Comparison of ENCODE assay signal across 7 cellular contexts in genomic region chr1:1780598-1781525, GRCh38. TPM values are rescaled to one million over a fixed set of nuclear protein-coding genes. Genes with fewer than 3 reads are reported as not detected.
A peak's percentile ranks its signal among the peaks of the same experiment; 100 is the strongest.
DNase-seq lines count a peak whose midpoint lies in the region; ATAC-seq and TF ChIP-seq lines count a peak whose summit lies in the region.

No MANE protein-coding gene starts in this region.

- no peak for TF ChIP-seq CTCF in GM23338 (conservative IDR thresholded peaks at IDR 0.05; ENCODE audit: low read depth in 2 of 2)
- TF ChIP-seq CTCF in SK-N-SH (IDR thresholded peaks at IDR 0.05): no peak
- no peak for TF ChIP-seq CTCF in esophagus muscularis mucosa (IDR thresholded peaks at IDR 0.05)
- TF ChIP-seq CTCF in spleen (IDR thresholded peaks at IDR 0.05 in 8 of 11, conservative IDR thresholded peaks at IDR 0.05 in 3 of 11): peak in 1 of 11 experiments; percentile 3

- CTCF ChIA-PET in SK-N-SH (lab: Yijun Ruan, JAX): interaction anchor here (5.6 kb wide), 1 partner anchor 126 kb away, joined by 54 read pairs; no protein-coding TSS in a partner anchor

- H3K9ac ChIP-seq in SK-N-SH: no peak overlapping the region

- no peak for DNase-seq in GM23338 (ENCODE audit: low spot score)
- peak; percentile 78 for DNase-seq in SK-N-SH
- DNase-seq in esophagus muscularis mucosa (ENCODE audit: extremely low spot score): no peak
- DNase-seq in spleen: peak; percentile 82
- DNase-seq in amygdala (lab: John Stamatoyannopoulos, UW): no peak
- no peak for DNase-seq in NOMO-1 treated with DMSO at 0.1 percent for 48 hours (lab: John Stamatoyannopoulos, UW; ENCODE audit: unreplicated experiment)

- H3K36me3 ChIP-seq in GM23338 (ENCODE audit: insufficient read depth): peaks cover 6% of the 10 kb centered on the region; the same call in 1 of the 2 replicates
- peaks cover 6 to 15% of the 10 kb centered on the region in 2 experiments for H3K36me3 ChIP-seq in SK-N-SH (replicated peaks in 1 of 2; ENCODE audit: control insufficient read depth in 1 of 2, insufficient read depth in 2 of 2, low read length in 1 of 2)
- peaks cover 11 to 17% (median 14%) of the 10 kb centered on the region in 4 donors for H3K36me3 ChIP-seq in esophagus muscularis mucosa
- peaks cover 0 to 21% (median 13%) of the 10 kb centered on the region in 6 donors for H3K36me3 ChIP-seq in spleen

- H3K79me2 ChIP-seq in GM23338 (replicated peaks; ENCODE audit: insufficient read depth) (peaks cover 21% of the 10 kb centered on the region), SK-N-SH (ENCODE audit: insufficient read depth) (peaks cover 29% of the 10 kb centered on the region)

- H3K27me3 ChIP-seq in GM23338 (ENCODE audit: insufficient read depth): no peaks in the 10 kb centered on the region
- no peaks in the 10 kb centered on the region for H3K27me3 ChIP-seq in SK-N-SH (ENCODE audit: insufficient read depth)
- H3K27me3 ChIP-seq in esophagus muscularis mucosa: no peaks in the 10 kb centered on the region
- no peaks in the 10 kb centered on the region for H3K27me3 ChIP-seq in spleen (replicated peaks in 1 of 7)

- 71% methylated on average over 5 of the region's 7 CpGs for WGBS in SK-N-SH (ENCODE audit: low lambda C conversion rate)
- WGBS in esophagus muscularis mucosa: 68% methylated on average over 6 of the region's 7 CpGs
- WGBS in spleen, 5 donors: 44 to 75% (median 62%) methylated on average over 4 to 7 of the region's 7 CpGs

- H3K27ac Mint-ChIP-seq in GM23338: peak overlapping the region; percentile 94

- H3K4me3 ChIP-seq in GM23338 (peak overlapping the region; percentile 89; the same call in 1 of the 2 replicates), SK-N-SH (ENCODE audit: low read depth in 2 of 2, low read length in 1 of 2) (no peak overlapping the region), esophagus muscularis mucosa (no peak overlapping the region), spleen (peak overlapping the region in 5 of 8 donors; percentile 64 to 97 (median 96))

- POLR2A ChIA-PET in SK-N-SH (lab: Yijun Ruan, JAX): no interaction called here

- H3K9me2 ChIP-seq in GM23338 (ENCODE audit: insufficient read depth): no peaks in the 10 kb centered on the region
- H3K9me2 ChIP-seq in SK-N-SH: no peaks in the 10 kb centered on the region

- H4K20me1 ChIP-seq in GM23338 (replicated peaks; ENCODE audit: insufficient read depth) (peaks cover 15% of the 10 kb centered on the region), SK-N-SH (ENCODE audit: insufficient read depth) (peaks cover 18% of the 10 kb centered on the region)

- H3K27ac ChIP-seq in GM23338 (ENCODE audit: low read depth): peak overlapping the region; percentile 88
- peak overlapping the region in 1 of 2 experiments; percentile 78; a peak in 2 of 4 replicates for H3K27ac ChIP-seq in SK-N-SH (ENCODE audit: low read depth in 2 of 2, low read length in 1 of 2)
- peak overlapping the region; percentile 91 to 98 (median 96) for H3K27ac ChIP-seq in esophagus muscularis mucosa (replicated peaks in 1 of 4)
- peak overlapping the region; percentile 90 to 99 (median 95) for H3K27ac ChIP-seq in spleen

- ATAC-seq in GM23338 (no peak), GM18873 (IDR thresholded peaks at IDR 0.05; ENCODE audit: low FRiP score, unreplicated experiment) (no peak)

- intact Hi-C loops in esophagus muscularis mucosa (cut with DNase I): no loop called here
- intact Hi-C loops in spleen (cut with DNase I; ENCODE audit: low total_unique reads): loop anchor here (10.0 kb wide), 1 partner anchor 114 kb away; the partner anchor contains the start of gene GNB1

- peaks cover 49% of the 10 kb centered on the region for H3K4me1 Mint-ChIP-seq in GM23338

- H3K4me2 ChIP-seq in GM23338 (peak overlapping the region; percentile 95), SK-N-SH (no peak overlapping the region)

- H3K27me3 Mint-ChIP-seq in GM23338 (ENCODE audit: insufficient read depth, low read depth, poor library complexity): peaks cover 39% of the 10 kb centered on the region

- no peak overlapping the region for H2AFZ ChIP-seq in GM23338
- no peak overlapping the region for H2AFZ ChIP-seq in SK-N-SH (ENCODE audit: low read depth)

- TF ChIP-seq EP300 in SK-N-SH (IDR thresholded peaks at IDR 0.05; ENCODE audit: borderline replicate concordance in 1 of 2, low read depth in 1 of 2, low read length in 1 of 2) (peak in 1 of 2 experiments; percentile 23; a peak in 1 of 4 replicates), esophagus muscularis mucosa (IDR thresholded peaks at IDR 0.05) (no peak)

- TF ChIP-seq POLR2A in esophagus muscularis mucosa (IDR thresholded peaks at IDR 0.05; ENCODE audit: low read depth): no peak
- no peak for TF ChIP-seq POLR2A in spleen (IDR thresholded peaks at IDR 0.05)

- H3K9me3 Mint-ChIP-seq in GM23338: no peaks in the 10 kb centered on the region

- TF ChIP-seq RAD21 in SK-N-SH (IDR thresholded peaks at IDR 0.05; ENCODE audit: low read length): no peak

- peaks cover 45% of the 10 kb centered on the region for H3F3A ChIP-seq in GM23338 (replicated peaks; ENCODE audit: low read depth)
- H3F3A ChIP-seq in SK-N-SH (replicated peaks; ENCODE audit: insufficient read depth): peaks cover 34% of the 10 kb centered on the region

- H3K4me3 Mint-ChIP-seq in GM23338: peak overlapping the region; percentile 81

- H3K36me3 Mint-ChIP-seq in GM23338 (ENCODE audit: low read depth): peaks cover 22% of the 10 kb centered on the region

- H3K4me1 ChIP-seq in GM23338 (ENCODE audit: insufficient read depth): peaks cover 42% of the 10 kb centered on the region
- H3K4me1 ChIP-seq in SK-N-SH (ENCODE audit: control insufficient read depth in 1 of 2, insufficient read depth in 2 of 2, low read depth in 1 of 2, low read length in 1 of 2): peaks cover 4 to 32% of the 10 kb centered on the region in 2 experiments; a peak in 2 of 4 replicates
- peaks cover 60 to 74% (median 71%) of the 10 kb centered on the region in 4 donors for H3K4me1 ChIP-seq in esophagus muscularis mucosa
- H3K4me1 ChIP-seq in spleen: peaks cover 60 to 90% (median 74%) of the 10 kb centered on the region in 6 donors

- no peaks in the 10 kb centered on the region for H3K9me3 ChIP-seq in SK-N-SH
- no peaks in the 10 kb centered on the region for H3K9me3 ChIP-seq in esophagus muscularis mucosa
- no peaks in the 10 kb centered on the region for H3K9me3 ChIP-seq in spleen

TF ChIP-seq in GM23338, 12 proteins besides CTCF, POLR2A, EP300 and RAD21 (continues in another document):
- TF ChIP-seq EZH2 (IDR thresholded peaks at IDR 0.05; ENCODE audit: low read depth, unreplicated experiment) (no peak), JUNB (IDR thresholded peaks at IDR 0.05; ENCODE audit: unreplicated experiment) (no peak), ZNF331 (CRISPR knock-in tag; IDR thresholded peaks at IDR 0.05; ENCODE audit: low read depth) (no peak), CREB1 (CRISPR knock-in tag; IDR thresholded peaks at IDR 0.05; ENCODE audit: low read depth) (no peak), EZH2phosphoT487 (IDR thresholded peaks at IDR 0.05; ENCODE audit: unreplicated experiment) (no peak), NANOG (IDR thresholded peaks at IDR 0.05; ENCODE audit: borderline replicate concordance) (no peak), STAT1 (IDR thresholded peaks at IDR 0.05; ENCODE audit: unreplicated experiment) (no peak)
- TF ChIP-seq, protein P1, sequence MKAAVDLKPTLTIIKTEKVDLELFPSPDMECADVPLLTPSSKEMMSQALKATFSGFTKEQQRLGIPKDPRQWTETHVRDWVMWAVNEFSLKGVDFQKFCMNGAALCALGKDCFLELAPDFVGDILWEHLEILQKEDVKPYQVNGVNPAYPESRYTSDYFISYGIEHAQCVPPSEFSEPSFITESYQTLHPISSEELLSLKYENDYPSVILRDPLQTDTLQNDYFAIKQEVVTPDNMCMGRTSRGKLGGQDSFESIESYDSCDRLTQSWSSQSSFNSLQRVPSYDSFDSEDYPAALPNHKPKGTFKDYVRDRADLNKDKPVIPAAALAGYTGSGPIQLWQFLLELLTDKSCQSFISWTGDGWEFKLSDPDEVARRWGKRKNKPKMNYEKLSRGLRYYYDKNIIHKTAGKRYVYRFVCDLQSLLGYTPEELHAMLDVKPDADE (IDR thresholded peaks at IDR 0.05): no peak

TF ChIP-seq in SK-N-SH, 30 proteins besides CTCF, POLR2A, EP300 and RAD21 (continues in another document):
- no peak for TF ChIP-seq USF1 (IDR thresholded peaks at IDR 0.05; ENCODE audit: borderline replicate concordance, low read depth)
- no peak for TF ChIP-seq FOXM1 (IDR thresholded peaks at IDR 0.05; ENCODE audit: low read depth)
- no peak for TF ChIP-seq MAX (IDR thresholded peaks at IDR 0.05; ENCODE audit: low read depth)
- TF ChIP-seq TAF1 (IDR thresholded peaks at IDR 0.05; ENCODE audit: borderline replicate concordance, low read depth, low read length): no peak
- no peak for TF ChIP-seq MEF2A (IDR thresholded peaks at IDR 0.05; ENCODE audit: borderline replicate concordance, low read depth)
- 0 out of 2 replicates have a peak, but pooled peaks have one; percentile 11 for TF ChIP-seq RCOR1 (IDR thresholded peaks at IDR 0.05; ENCODE audit: low read length)
- TF ChIP-seq ELF1 (IDR thresholded peaks at IDR 0.05): no peak

RNA-seq across cellular contexts. Expression of gene NADK, which starts 2.6 kb away (rescaled TPM):
- total RNA-seq in GM23338 (2014; rRNA removed; shearing (Covaris generic)): 62.8 and 73.2 TPM in 2 replicates
- polyA plus RNA-seq in GM23338 (2016; fragmentation: Nextera tagmentation; extraction: Ambion mirVana) (45.3 and 47.2 TPM in 2 replicates), SK-N-SH (2012; rRNA removed) (66.2 and 70.4 TPM in 2 replicates), spleen (100 to 1,000 TPM in 1 of 3 donors, 10 to 100 TPM in 2; 62.6 to 155 (median 83.8) TPM)
- 31.7 and 41.3 TPM in 2 replicates for polyA plus RNA-seq in SK-N-SH (2012; cell fraction: cytosol; rRNA removed)
- 171 and 178 TPM in 2 replicates for polyA plus RNA-seq in SK-N-SH (2012; cell fraction: nucleus; rRNA removed)
- total RNA-seq in esophagus muscularis mucosa (100 to 1,000 TPM in 1 of 4 donors, 10 to 100 TPM in 3; 66.4 to 119 (median 82.7) TPM), spleen (100 to 1,000 TPM; 155 to 271 (median 207) TPM)

RNA-seq across cellular contexts. Expression of gene CDK11A, which starts 56.7 kb away (rescaled TPM):
- total RNA-seq in GM23338 (2014; rRNA removed; shearing (Covaris generic)): 19.6 and 22.8 TPM in 2 replicates
- polyA plus RNA-seq in GM23338 (2016; fragmentation: Nextera tagmentation; extraction: Ambion mirVana): 72.6 and 76.1 TPM in 2 replicates
- polyA plus RNA-seq in SK-N-SH (2012; rRNA removed): 22.0 and 24.0 TPM in 2 replicates
- 9.6 and 10.1 TPM in 2 replicates for polyA plus RNA-seq in SK-N-SH (2012; cell fraction: cytosol; rRNA removed)
- 159 and 185 TPM in 2 replicates for polyA plus RNA-seq in SK-N-SH (2012; cell fraction: nucleus; rRNA removed)
- 10 to 100 TPM; 18.2 to 46.9 (median 31.4) TPM for total RNA-seq in esophagus muscularis mucosa
- 100 to 1,000 TPM in 1 of 7 donors, 10 to 100 TPM in 6; 54.2 to 101 (median 77.1) TPM for total RNA-seq in spleen
- polyA plus RNA-seq in spleen: 100 to 1,000 TPM in 1 of 3 donors, 10 to 100 TPM in 2; 29.3 to 123 (median 70.1) TPM

Comparison
In these comparisons a context has a peak if more than half of its experiments do, and no peak if none do; other contexts are left out.
1. DNase-seq: peak in SK-N-SH (single experiment) and spleen (single experiment); none in GM23338 (single experiment), esophagus muscularis mucosa (single experiment), amygdala (0 of 56) and NOMO-1 treated with DMSO at 0.1 percent for 48 hours (single experiment).
2. H3K4me3 ChIP-seq: peak in GM23338 (single experiment) and spleen (5 of 8); none in SK-N-SH (0 of 2) and esophagus muscularis mucosa (0 of 4).